ENCODE assay signal across 12 cellular contexts in the genomic region with DNA sequence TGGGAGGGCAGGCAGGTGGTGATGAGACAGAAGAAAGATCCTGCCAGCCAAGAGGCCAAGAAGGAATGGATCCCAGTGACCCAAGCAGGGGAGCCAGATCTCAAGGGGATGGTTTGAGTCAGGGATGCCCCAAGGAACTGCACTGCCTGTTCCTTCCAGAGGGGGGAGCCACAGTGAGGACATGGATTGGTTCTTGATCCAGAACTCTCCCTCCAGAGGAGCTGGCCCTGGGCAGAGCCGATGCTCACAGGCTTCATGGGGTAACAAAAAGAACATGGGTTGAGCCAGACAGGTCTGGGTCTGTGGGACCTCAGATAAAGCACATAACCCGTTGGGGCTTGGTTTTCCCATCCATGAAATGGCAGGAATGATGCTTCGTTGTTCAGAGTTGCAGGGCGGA. TPM values are rescaled to one million over a fixed set of nuclear protein-coding genes. Genes with fewer than 3 reads are reported as not detected.
DNase-seq lines count a peak whose midpoint lies in the region; ATAC-seq and TF ChIP-seq lines count a peak whose summit lies in the region.
"Had no signal": no experiment of that assay in that cellular context is flagged by ENCODE, and none has a peak within 500 bp of the region (broad histone marks: within the 10 kb centered on the region; RNA-seq: fewer than 3 reads in every experiment).

No MANE protein-coding gene starts in this region.

- no peaks in the 10 kb centered on the region for H3K36me3 ChIP-seq in H7 (replicated peaks; ENCODE audit: control insufficient read depth, insufficient read depth, low read length)
- H3K36me3 ChIP-seq in neural progenitor cell: no peaks in the 10 kb centered on the region

- H3K79me2 ChIP-seq in neural progenitor cell (ENCODE audit: low read depth): peaks cover under 1% of the 10 kb centered on the region

- POLR2A ChIA-PET in activated CD4-positive, alpha-beta T cell treated with anti-CD3 and anti-CD28 coated beads, Interleukin-2, amount 10 ng/mL, durations not matched to agents 7 days and 5 days (lab: Charles Lee): no interaction called here

- ATAC-seq in HG02623 (IDR thresholded peaks at IDR 0.05; ENCODE audit: unreplicated experiment) (no peak), left lobe of liver (no peak)
- ATAC-seq: natural killer cell treated with Interleukin-12 subunit alpha and Interleukin-12 subunit beta and Interleukin-15 and Interleukin-18, amount 100 ng/mL, for 72 hours had no signal

- DNase-seq in activated CD4-positive, alpha-beta T cell treated with anti-CD3 and anti-CD28 coated beads for 48 hours: peak; percentile 58
- no peak for DNase-seq in activated CD4-positive, alpha-beta T cell treated with anti-CD3 and anti-CD28 coated beads, Interleukin-2, amount 10 ng/mL, durations not matched to agents 7 days and 5 days
- DNase-seq in H7 (peak; percentile 84), astrocyte of the spinal cord (ENCODE audit: low read depth, low spot score) (no peak), neural progenitor cell (ENCODE audit: low spot score) (peak; percentile 31), pons (ENCODE audit: low spot score) (no peak), left lobe of liver (ENCODE audit: low spot score) (no peak)
- DNase-seq: NCI-H510A treated with DMSO at 0.1 percent for 48 hours had no signal

- H3K27me3 ChIP-seq in H7 (ENCODE audit: control insufficient read depth, insufficient read depth, low read length) (peaks cover 7% of the 10 kb centered on the region), neural progenitor cell (peaks cover 19% of the 10 kb centered on the region)

- CTCF ChIA-PET in activated CD4-positive, alpha-beta T cell treated with anti-CD3 and anti-CD28 coated beads, Interleukin-2, amount 10 ng/mL, durations not matched to agents 7 days and 5 days (lab: Charles Lee): interaction anchor here (1.4 to 1.7 kb wide), 2 partner anchors 8 to 11 kb away, joined by 4 to 5 read pairs; no protein-coding TSS in a partner anchor

- H3K27me3 Mint-ChIP-seq in activated CD4-positive, alpha-beta T cell treated with anti-CD3 and anti-CD28 coated beads, Interleukin-2, amount 10 ng/mL, durations not matched to agents 7 days and 5 days: peaks cover 42% of the 10 kb centered on the region
- H3K27me3 Mint-ChIP-seq in neural progenitor cell (ENCODE audit: insufficient read depth, low read depth): peaks cover 9% of the 10 kb centered on the region

- no peaks in the 10 kb centered on the region for H3K36me3 Mint-ChIP-seq in activated CD4-positive, alpha-beta T cell treated with anti-CD3 and anti-CD28 coated beads, Interleukin-2, amount 10 ng/mL, durations not matched to agents 7 days and 5 days (ENCODE audit: low read depth)
- H3K36me3 Mint-ChIP-seq in neural progenitor cell: no peaks in the 10 kb centered on the region
- H3K36me3 Mint-ChIP-seq: CD4-positive, CD25-positive, alpha-beta regulatory T cell; natural killer cell treated with Interleukin-12 subunit alpha and Interleukin-12 subunit beta and Interleukin-15 and Interleukin-18, amount 100 ng/mL, for 72 hours had no signal

- H3K9me3 Mint-ChIP-seq in activated CD4-positive, alpha-beta T cell treated with anti-CD3 and anti-CD28 coated beads, Interleukin-2, amount 10 ng/mL, durations not matched to agents 7 days and 5 days: no peaks in the 10 kb centered on the region
- no peaks in the 10 kb centered on the region for H3K9me3 Mint-ChIP-seq in neural progenitor cell
- H3K9me3 Mint-ChIP-seq: natural killer cell treated with Interleukin-12 subunit alpha and Interleukin-12 subunit beta and Interleukin-15 and Interleukin-18, amount 100 ng/mL, for 72 hours had no signal

- peaks cover 13% of the 10 kb centered on the region for H3K4me1 Mint-ChIP-seq in activated CD4-positive, alpha-beta T cell treated with anti-CD3 and anti-CD28 coated beads, Interleukin-2, amount 10 ng/mL, durations not matched to agents 7 days and 5 days
- peaks cover 39% of the 10 kb centered on the region for H3K4me1 Mint-ChIP-seq in neural progenitor cell

- no peak overlapping the region for H3K27ac Mint-ChIP-seq in activated CD4-positive, alpha-beta T cell treated with anti-CD3 and anti-CD28 coated beads, Interleukin-2, amount 10 ng/mL, durations not matched to agents 7 days and 5 days
- no peak overlapping the region for H3K27ac Mint-ChIP-seq in neural progenitor cell
- H3K27ac Mint-ChIP-seq: natural killer cell treated with Interleukin-12 subunit alpha and Interleukin-12 subunit beta and Interleukin-15 and Interleukin-18, amount 100 ng/mL, for 72 hours had no signal

- in situ Hi-C loops in astrocyte of the spinal cord (cut with HindIII; ENCODE audit: low sequenced_read_pairs): no loop called here

- H3F3A ChIP-seq in neural progenitor cell (ENCODE audit: low read depth): peaks cover 27% of the 10 kb centered on the region

- no peak overlapping the region for H3K4me3 Mint-ChIP-seq in activated CD4-positive, alpha-beta T cell treated with anti-CD3 and anti-CD28 coated beads, Interleukin-2, amount 10 ng/mL, durations not matched to agents 7 days and 5 days
- H3K4me3 Mint-ChIP-seq in neural progenitor cell: no peak overlapping the region
- H3K4me3 Mint-ChIP-seq: CD4-positive, CD25-positive, alpha-beta regulatory T cell; natural killer cell treated with Interleukin-12 subunit alpha and Interleukin-12 subunit beta and Interleukin-15 and Interleukin-18, amount 100 ng/mL, for 72 hours had no signal

- peaks cover 14% of the 10 kb centered on the region for H3K4me1 ChIP-seq in neural progenitor cell

- H3K4me2 ChIP-seq in neural progenitor cell: no peak overlapping the region

- H3K9me3 ChIP-seq in neural progenitor cell (ENCODE audit: low read depth): no peaks in the 10 kb centered on the region

- TF ChIP-seq CTCF in astrocyte of the spinal cord (IDR thresholded peaks at IDR 0.05; ENCODE audit: low read depth, low read length) (peak; percentile 54), neural progenitor cell (IDR thresholded peaks at IDR 0.05) (peak; percentile 56)

- no peak overlapping the region for H2AFZ ChIP-seq in neural progenitor cell (replicated peaks)

- no peak overlapping the region for H3K9ac ChIP-seq in neural progenitor cell

- no peak overlapping the region for H3K4me3 ChIP-seq in H7 (ENCODE audit: insufficient read depth, low read depth, low read length)
- H3K4me3 ChIP-seq in astrocyte of the spinal cord (ENCODE audit: low read depth, low read length): no peak overlapping the region
- H3K4me3 ChIP-seq in neural progenitor cell: no peak overlapping the region

- no peak overlapping the region for H3K27ac ChIP-seq in neural progenitor cell

- H4K20me1 ChIP-seq in neural progenitor cell (ENCODE audit: low read depth): no peaks in the 10 kb centered on the region

RNA-seq across cellular contexts. Expression of a gene that starts 4.6 kb away (rescaled TPM):
- total RNA-seq in activated CD4-positive, alpha-beta T cell treated with anti-CD3 and anti-CD28 coated beads, Interleukin-2, amount 10 ng/mL, durations not matched to agents 7 days and 5 days: not detected
- total RNA-seq in H7 (2014; rRNA removed; shearing (Covaris generic)): 10.1 and 11.9 TPM in 2 replicates
- total RNA-seq in neural progenitor cell (ENCODE audit: low replicate concordance) (23.7 and 27.0 TPM in 2 replicates), left lobe of liver (2.5 TPM)
- total RNA-seq: CD4-positive, CD25-positive, alpha-beta regulatory T cell; HT-29; natural killer cell treated with Interleukin-12 subunit alpha and Interleukin-12 subunit beta and Interleukin-15 and Interleukin-18, amount 100 ng/mL, for 72 hours had no signal

RNA-seq across cellular contexts. Expression of a gene that starts 27.6 kb away (rescaled TPM):
- total RNA-seq in activated CD4-positive, alpha-beta T cell treated with anti-CD3 and anti-CD28 coated beads, Interleukin-2, amount 10 ng/mL, durations not matched to agents 7 days and 5 days: 10 to 100 TPM; 19.7 to 25.8 TPM
- total RNA-seq in H7 (2014; rRNA removed; shearing (Covaris generic)): 16.0 and 17.3 TPM in 2 replicates
- total RNA-seq in neural progenitor cell (ENCODE audit: low replicate concordance) (7.8 and 12.3 TPM in 2 replicates), left lobe of liver (11.7 TPM)

RNA-seq across cellular contexts. Expression of a gene that starts 51.3 kb away (rescaled TPM):
- 100 to 1,000 TPM; 161 to 201 TPM for total RNA-seq in activated CD4-positive, alpha-beta T cell treated with anti-CD3 and anti-CD28 coated beads, Interleukin-2, amount 10 ng/mL, durations not matched to agents 7 days and 5 days
- 124 and 196 TPM in 2 replicates for total RNA-seq in H7 (2014; rRNA removed; shearing (Covaris generic))
- 241 and 310 TPM in 2 replicates for total RNA-seq in neural progenitor cell (ENCODE audit: low replicate concordance)
- 146 TPM for total RNA-seq in left lobe of liver

Comparison
In these comparisons a context has a peak if more than half of its experiments do, and no peak if none do; other contexts are left out.
1. DNase-seq: peak in activated CD4-positive, alpha-beta T cell treated with anti-CD3 and anti-CD28 coated beads for 48 hours (single experiment), H7 (single experiment) and neural progenitor cell (single experiment); none in activated CD4-positive, alpha-beta T cell treated with anti-CD3 and anti-CD28 coated beads, Interleukin-2, amount 10 ng/mL, durations not matched to agents 7 days and 5 days (single experiment), astrocyte of the spinal cord (single experiment), pons (single experiment) and left lobe of liver (single experiment).